ENCODE assay signal across 1 cellular context in genomic region chr12:62603061-62603810, GRCh38.
TF ChIP-seq lines count a peak whose summit lies in the region.

No MANE protein-coding gene starts in this region.

TF ChIP-seq in GM12878, 131 proteins besides CTCF, POLR2A, EP300 and RAD21 (continued from another document and continues in another):
- TF ChIP-seq E2F4 (IDR thresholded peaks at IDR 0.05; ENCODE audit: low read depth, low read length) (no peak), CREB1 (IDR thresholded peaks at IDR 0.05; ENCODE audit: low read depth) (no peak), YBX1 (IDR thresholded peaks at IDR 0.05) (no peak), IRF5 (IDR thresholded peaks at IDR 0.05; ENCODE audit: borderline replicate concordance) (no peak), HDAC6 (IDR thresholded peaks at IDR 0.05; ENCODE audit: unreplicated experiment) (peak; percentile 45), GATAD2B (conservative IDR thresholded peaks at IDR 0.05; ENCODE audit: low read depth) (peak; percentile 86), MEF2A (IDR thresholded peaks at IDR 0.05; ENCODE audit: insufficient read depth, low read depth, low read length) (no peak; the same call in 1 of the 2 replicates), JUND (IDR thresholded peaks at IDR 0.05; ENCODE audit: low read depth, low read length) (no peak), ZNF687 (IDR thresholded peaks at IDR 0.05) (peak; percentile 12; the same call in 1 of the 2 replicates), RELA (IDR thresholded peaks at IDR 0.05; ENCODE audit: borderline replicate concordance, partially characterized antibody) (peak; percentile 35), ZNF217 (IDR thresholded peaks at IDR 0.05) (peak; percentile 71; the same call in 1 of the 2 replicates), ZNF274 (IDR thresholded peaks at IDR 0.05; ENCODE audit: insufficient read depth, insufficient read length) (no peak), FOXM1 (IDR thresholded peaks at IDR 0.05; ENCODE audit: low read depth, low read length) (no peak), HCFC1 (IDR thresholded peaks at IDR 0.05; ENCODE audit: low read length) (no peak), RCOR1 (conservative IDR thresholded peaks at IDR 0.05; ENCODE audit: low read depth, low read length) (0 out of 2 replicates have a peak, but pooled peaks have one; percentile 67), PAX8 (IDR thresholded peaks at IDR 0.05) (no peak), IKZF2 (IDR thresholded peaks at IDR 0.05) (peak in 1 of 2 experiments; percentile 68; a peak in 1 of 4 replicates), ZNF24 (IDR thresholded peaks at IDR 0.05) (0 out of 2 replicates have a peak, but pooled peaks have one; percentile 17), PRDM15 (CRISPR knock-in tag; IDR thresholded peaks at IDR 0.05) (no peak), MYC (IDR thresholded peaks at IDR 0.05; ENCODE audit: insufficient read depth, insufficient read length, insufficient replicate concordance, low read length, severe bottlenecking) (no peak), NR2C1 (IDR thresholded peaks at IDR 0.05) (no peak), NFYA (IDR thresholded peaks at IDR 0.05; ENCODE audit: borderline replicate concordance, low read depth, low read length) (no peak), HDAC2 (IDR thresholded peaks at IDR 0.05) (no peak), SREBF1 (IDR thresholded peaks at IDR 0.05; ENCODE audit: low read length) (no peak), ATF3 (IDR thresholded peaks at IDR 0.05; ENCODE audit: borderline replicate concordance, extremely low read depth, low read depth, low read length) (no peak), E4F1 (IDR thresholded peaks at IDR 0.05; ENCODE audit: borderline replicate concordance, partially characterized antibody) (no peak), IRF4 (IDR thresholded peaks at IDR 0.05; ENCODE audit: low read depth, low read length) (no peak), E2F8 (IDR thresholded peaks at IDR 0.05; ENCODE audit: low read depth, partially characterized antibody) (no peak), NR2F1 (conservative IDR thresholded peaks at IDR 0.05) (peak; percentile 55; the same call in 1 of the 2 replicates), ZBTB33 (IDR thresholded peaks at IDR 0.05) (no peak), EGR1 (IDR thresholded peaks at IDR 0.05; ENCODE audit: borderline replicate concordance in 1 of 2, low read depth in 2 of 2, low read length in 2 of 2) (0 out of 3 replicates have a peak, but pooled peaks of 1 of the 2 experiments have one; percentile 18), BACH1 (IDR thresholded peaks at IDR 0.05; ENCODE audit: borderline replicate concordance) (peak; percentile 92; the same call in 1 of the 2 replicates), ZZZ3 (IDR thresholded peaks at IDR 0.05; ENCODE audit: control insufficient read depth, insufficient read length, low read depth) (no peak), SUZ12 (IDR thresholded peaks at IDR 0.05; ENCODE audit: unreplicated experiment) (no peak), REST (IDR thresholded peaks at IDR 0.05; ENCODE audit: low read depth, low read length) (no peak), MYB (IDR thresholded peaks at IDR 0.05; ENCODE audit: borderline replicate concordance, low read depth, low read length) (no peak), NFIC (IDR thresholded peaks at IDR 0.05; ENCODE audit: low read depth, low read length) (0 out of 2 replicates have a peak, but pooled peaks have one; percentile 9)
